Comparison of ENCODE assay signal across 14 cellular contexts in genomic region chr2:1650474-1650872, GRCh38.
DNase-seq lines count a peak whose midpoint lies in the region; ATAC-seq and TF ChIP-seq lines count a peak whose summit lies in the region.
"Had no signal": no experiment of that assay in that cellular context is flagged by ENCODE, and none has a peak within 500 bp of the region (broad histone marks: within the 10 kb centered on the region; RNA-seq: fewer than 3 reads in every experiment).

No MANE protein-coding gene starts in this region.

- no peaks in the 10 kb centered on the region for H3K27me3 Mint-ChIP-seq in progenitor cell of endocrine pancreas

- TF ChIP-seq CTCF in esophagus muscularis mucosa (IDR thresholded peaks at IDR 0.05) (no peak), progenitor cell of endocrine pancreas (IDR thresholded peaks at IDR 0.05; ENCODE audit: unreplicated experiment) (no peak)

- WGBS in esophagus muscularis mucosa: 90% methylated on average over 7 of the region's 7 CpGs

- H3K27ac ChIP-seq in esophagus muscularis mucosa (replicated peaks in 1 of 4): peak overlapping the region; percentile 28 to 82 (median 56)

- no peaks in the 10 kb centered on the region for H3K9me3 ChIP-seq in esophagus muscularis mucosa

- no peaks in the 10 kb centered on the region for H3K27me3 ChIP-seq in esophagus muscularis mucosa

- intact Hi-C loops in left ventricle myocardium superior (cut with micrococcal nuclease) (no loop called here), cardiac septum (cut with DNase I) (loop anchor here (5.0 kb wide), 3 partner anchors 43 to 92 kb away; partner anchors contain the start of gene PXDN), esophagus muscularis mucosa (cut with DNase I) (no loop called here)

- no peak for ATAC-seq in left ventricle myocardium superior
- no peak for ATAC-seq in GM18498 (IDR thresholded peaks at IDR 0.05; ENCODE audit: unreplicated experiment)
- no peak for ATAC-seq in GM19455 (IDR thresholded peaks at IDR 0.05; ENCODE audit: unreplicated experiment)

- H3K9me3 Mint-ChIP-seq in progenitor cell of endocrine pancreas (ENCODE audit: low read depth): no peaks in the 10 kb centered on the region

- H3K36me3 Mint-ChIP-seq in progenitor cell of endocrine pancreas (ENCODE audit: insufficient read depth): peaks cover 40% of the 10 kb centered on the region
- H3K36me3 Mint-ChIP-seq: CD14-positive monocyte had no signal

- H3K4me3 ChIP-seq in esophagus muscularis mucosa: no peak overlapping the region

- TF ChIP-seq EP300 in esophagus muscularis mucosa (IDR thresholded peaks at IDR 0.05): no peak

- no peaks in the 10 kb centered on the region for H3K4me1 Mint-ChIP-seq in progenitor cell of endocrine pancreas (ENCODE audit: low read depth)
- H3K4me1 Mint-ChIP-seq: CD14-positive monocyte had no signal

- no peak for TF ChIP-seq POLR2A in esophagus muscularis mucosa (IDR thresholded peaks at IDR 0.05; ENCODE audit: low read depth)

- H3K4me1 ChIP-seq in esophagus muscularis mucosa: peaks cover 38 to 51% (median 49%) of the 10 kb centered on the region in 4 donors

- peaks cover 20 to 53% (median 42%) of the 10 kb centered on the region in 4 donors for H3K36me3 ChIP-seq in esophagus muscularis mucosa

- peak overlapping the region; percentile 79 for H3K27ac Mint-ChIP-seq in progenitor cell of endocrine pancreas
- H3K27ac Mint-ChIP-seq: CD14-positive monocyte had no signal

- peak; percentile 10 for DNase-seq in left ventricle myocardium superior
- no peak for DNase-seq in cardiac septum (ENCODE audit: low spot score)
- DNase-seq in esophagus muscularis mucosa (ENCODE audit: extremely low spot score): no peak
- no peak for DNase-seq in progenitor cell of endocrine pancreas (ENCODE audit: low spot score, unreplicated experiment)
- DNase-seq in NCI-H526 (lab: John Stamatoyannopoulos, UW): no peak
- no peak for DNase-seq in Ammon's horn (ENCODE audit: low spot score)
- DNase-seq: COR-L47, H7, Karpas-422, NCI-H1930, NCI-H510A had no signal

- H3K4me3 Mint-ChIP-seq in progenitor cell of endocrine pancreas (ENCODE audit: low read depth): no peak overlapping the region
- H3K4me3 Mint-ChIP-seq: CD14-positive monocyte had no signal
